ENCODE assay signal across 1 cellular context in genomic region chr4:155967098-155967497, GRCh38.
TF ChIP-seq lines count a peak whose summit lies in the region.

No MANE protein-coding gene starts in this region.

TF ChIP-seq in IMR-90, 13 proteins besides CTCF, POLR2A, EP300 and RAD21:
- TF ChIP-seq MAFK (IDR thresholded peaks at IDR 0.05; ENCODE audit: low read depth, low read length) (no peak), CEBPB (IDR thresholded peaks at IDR 0.05; ENCODE audit: low read depth, low read length) (no peak), SMC3 (IDR thresholded peaks at IDR 0.05; ENCODE audit: low read depth, low read length) (no peak), NFE2L2 (IDR thresholded peaks at IDR 0.05; ENCODE audit: low read depth, low read length) (no peak)
